ENCODE assay signal across 12 cellular contexts in the genomic region with DNA sequence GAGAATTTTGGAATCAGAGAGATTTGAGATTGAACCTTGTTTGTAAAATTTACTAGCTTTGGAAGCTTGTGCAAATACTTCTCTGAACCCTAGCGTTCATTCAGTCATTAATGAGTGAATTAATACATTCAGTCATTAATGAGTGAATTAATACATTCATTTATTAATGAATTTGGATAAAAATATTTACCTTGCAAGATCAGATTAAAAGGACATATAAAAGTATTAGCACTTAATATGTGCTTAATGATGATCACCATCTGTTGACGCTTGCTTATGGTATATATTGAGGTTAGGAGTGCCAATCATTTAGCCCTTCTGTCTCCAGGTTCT. TPM values are rescaled to one million over a fixed set of nuclear protein-coding genes. Genes with fewer than 3 reads are reported as not detected.
DNase-seq lines count a peak whose midpoint lies in the region; ATAC-seq, FAIRE-seq and TF ChIP-seq lines count a peak whose summit lies in the region.
"Had no signal": no experiment of that assay in that cellular context is flagged by ENCODE, and none has a peak within 500 bp of the region (broad histone marks: within the 10 kb centered on the region; RNA-seq: fewer than 3 reads in every experiment).

No MANE protein-coding gene starts in this region.

- no peaks in the 10 kb centered on the region for H3K9me3 ChIP-seq in cardiac muscle cell (ENCODE audit: low read depth)
- H3K9me3 ChIP-seq: MG63 had no signal

- TF ChIP-seq CTCF in cardiac muscle cell (IDR thresholded peaks at IDR 0.05; ENCODE audit: low read depth, low read length) (no peak), GM13977 (IDR thresholded peaks at IDR 0.05; ENCODE audit: extremely low read depth, insufficient read depth, missing control alignments) (no peak)

- no peak overlapping the region for H3K4ac ChIP-seq in mesendoderm (ENCODE audit: low read depth, low read length)

- peaks cover 54% of the 10 kb centered on the region for H3K4me1 Mint-ChIP-seq in activated CD4-positive, alpha-beta T cell treated with anti-CD3 and anti-CD28 coated beads, Interleukin-2, amount 10 ng/mL, durations not matched to agents 24 days and 14 days

- no CpG with 5 or more reads among the region's 2 CpGs for WGBS in mesendoderm (ENCODE audit: extremely low coverage, insufficient coverage, low lambda C conversion rate)

- no peak overlapping the region for H3K18ac ChIP-seq in mesendoderm (ENCODE audit: low read length)

- no peak overlapping the region for H2BK5ac ChIP-seq in mesendoderm (ENCODE audit: low read length)

- H3K4me3 ChIP-seq in cardiac muscle cell (no peak overlapping the region), mesendoderm (ENCODE audit: low read length) (no peak overlapping the region)
- H3K4me3 ChIP-seq: MG63 had no signal

- FAIRE-seq in TTC549 (lab: Jason Lieb, UNC), result peak; percentile 3
- FAIRE-seq: HTR-8/SVneo had no signal

- H3K4me3 Mint-ChIP-seq in activated CD4-positive, alpha-beta T cell treated with anti-CD3 and anti-CD28 coated beads, Interleukin-2, amount 10 ng/mL, durations not matched to agents 24 days and 14 days, result no peak overlapping the region

- no peak overlapping the region for H3K27ac Mint-ChIP-seq in activated CD4-positive, alpha-beta T cell treated with anti-CD3 and anti-CD28 coated beads, Interleukin-2, amount 10 ng/mL, durations not matched to agents 24 days and 14 days

- H3K27me3 Mint-ChIP-seq in activated CD4-positive, alpha-beta T cell treated with anti-CD3 and anti-CD28 coated beads, Interleukin-2, amount 10 ng/mL, durations not matched to agents 24 days and 14 days, result no peaks in the 10 kb centered on the region
- H3K27me3 Mint-ChIP-seq: activated B cell treated with CpG ODN at 0.5 μM for 24 hours had no signal

- intact Hi-C loops in left cardiac atrium (cut with DNase I), result loop anchor here in 1 of 2 donors (5.0 kb wide), 1 partner anchor 99 kb away; no protein-coding TSS in a partner anchor
- intact Hi-C loops in activated CD4-positive, alpha-beta T cell treated with anti-CD3 and anti-CD28 coated beads, Interleukin-2, amount 10 ng/mL, durations not matched to agents 24 days and 14 days (cut with micrococcal nuclease), result loop anchor here (1.0 to 10.0 kb wide), 3 partner anchors 25 to 351 kb away; no protein-coding TSS in a partner anchor

- H3K36me3 ChIP-seq in cardiac muscle cell (no peaks in the 10 kb centered on the region), mesendoderm (ENCODE audit: control insufficient read depth, insufficient read depth, low read length) (no peaks in the 10 kb centered on the region)
- H3K36me3 ChIP-seq: MG63 had no signal

- peaks cover 37% of the 10 kb centered on the region for H3K79me2 ChIP-seq in mesendoderm (ENCODE audit: control insufficient read depth, insufficient read depth, low read length)

- H3K4me1 ChIP-seq in cardiac muscle cell (ENCODE audit: low read depth), result peaks cover 26% of the 10 kb centered on the region
- H3K4me1 ChIP-seq in mesendoderm (ENCODE audit: control insufficient read depth, low read depth, low read length), result peaks cover 4% of the 10 kb centered on the region

- no peak overlapping the region for H3K9ac ChIP-seq in mesendoderm (ENCODE audit: low read length)

- H3K79me1 ChIP-seq in mesendoderm (ENCODE audit: low read length), result peaks cover 16% of the 10 kb centered on the region

- no peak for DNase-seq in cardiac muscle cell (ENCODE audit: low read depth in 1 of 2, low spot score in 1 of 2)
- no peak for DNase-seq in left cardiac atrium
- no peak for DNase-seq in mesendoderm
- no peak for DNase-seq in activated CD4-positive, alpha-beta T cell treated with anti-CD3 and anti-CD28 coated beads, Interleukin-2, amount 10 ng/mL, durations not matched to agents 24 days and 14 days
- no peak for DNase-seq in OCI-M1 (lab: John Stamatoyannopoulos, UW)
- no peak for DNase-seq in GM13977 (ENCODE audit: low spot score)
- DNase-seq: activated B cell treated with CpG ODN at 0.5 μM for 24 hours, posterior cingulate gyrus had no signal

- ATAC-seq in left cardiac atrium, result no peak
- ATAC-seq in HG03521 (IDR thresholded peaks at IDR 0.05; ENCODE audit: unreplicated experiment), result no peak

- no peak overlapping the region for H2AK5ac ChIP-seq in mesendoderm (ENCODE audit: low read length)

- H3K23ac ChIP-seq in mesendoderm (ENCODE audit: low read length), result no peak overlapping the region

- H4K8ac ChIP-seq in mesendoderm (ENCODE audit: low read depth, low read length), result no peak overlapping the region

- no peak overlapping the region for H2BK120ac ChIP-seq in mesendoderm (ENCODE audit: low read depth, low read length)

- peak overlapping the region; percentile 45 for H2BK15ac ChIP-seq in mesendoderm (replicated peaks; ENCODE audit: low read depth)

- H3K36me3 Mint-ChIP-seq in activated CD4-positive, alpha-beta T cell treated with anti-CD3 and anti-CD28 coated beads, Interleukin-2, amount 10 ng/mL, durations not matched to agents 24 days and 14 days (ENCODE audit: low read depth), result peaks cover 15% of the 10 kb centered on the region

- no peak overlapping the region for H3K56ac ChIP-seq in mesendoderm (ENCODE audit: low read length)

- H3K27ac ChIP-seq in cardiac muscle cell (peak overlapping the region; percentile 83), mesendoderm (ENCODE audit: low read depth, low read length) (peak overlapping the region; percentile 10)

- no peaks in the 10 kb centered on the region for H3K9me3 Mint-ChIP-seq in activated CD4-positive, alpha-beta T cell treated with anti-CD3 and anti-CD28 coated beads, Interleukin-2, amount 10 ng/mL, durations not matched to agents 24 days and 14 days
- H3K9me3 Mint-ChIP-seq: activated B cell treated with CpG ODN at 0.5 μM for 24 hours had no signal

- no peak overlapping the region for H4K5ac ChIP-seq in mesendoderm (ENCODE audit: low read length)

- H3K27me3 ChIP-seq in cardiac muscle cell (no peaks in the 10 kb centered on the region), mesendoderm (ENCODE audit: insufficient read depth, low read length, poor library complexity) (no peaks in the 10 kb centered on the region)
- H3K27me3 ChIP-seq: MG63 had no signal

- in situ Hi-C loops in GM13977 (cut with MboI; ENCODE audit: low pct_unique_long_range_greater_than_20kb, low sequenced_read_pairs, unreplicated experiment), result no loop called here

- no peak overlapping the region for H3K4me2 ChIP-seq in mesendoderm (ENCODE audit: low read length)

RNA-seq across cellular contexts. Expression of gene EML4, which starts 26.9 kb away (rescaled TPM):
- total RNA-seq in cardiac muscle cell (39.5 and 56.2 TPM in 2 replicates), left cardiac atrium (10 to 100 TPM in 1 of 2 donors, 1 to 10 TPM in 1; 8.5 to 12.4 TPM)
- polyA plus RNA-seq in cardiac muscle cell, result 45.5 and 46.6 TPM in 2 replicates
- polyA plus RNA-seq in mesendoderm (2013, experiment 1 of 2), result 55.7 TPM
- polyA plus RNA-seq in mesendoderm (2013, experiment 2 of 2), result 54.9 TPM
- 51.3 and 54.9 TPM in 2 replicates for total RNA-seq in activated CD4-positive, alpha-beta T cell treated with anti-CD3 and anti-CD28 coated beads, Interleukin-2, amount 10 ng/mL, durations not matched to agents 24 days and 14 days
